Comparison of ENCODE assay signal across 34 cellular contexts in genomic region chr17:5200360-5200759, GRCh38. TPM values are rescaled to one million over a fixed set of nuclear protein-coding genes. Genes with fewer than 3 reads are reported as not detected.
"Had no signal": no experiment of that assay in that cellular context is flagged by ENCODE, and none has a peak within 500 bp of the region (broad histone marks: within the 10 kb centered on the region; RNA-seq: fewer than 3 reads in every experiment).

No MANE protein-coding gene starts in this region.

- H3K4me1 Mint-ChIP-seq: brain, nephron progenitor cell had no signal

- H3K36me3 ChIP-seq: ascending aorta, cardiac muscle cell, colonic mucosa, esophagus squamous epithelium, left ventricle myocardium inferior, neutrophil, right lobe of liver, thyroid gland, upper lobe of left lung, vagina had no signal

- H3K27ac ChIP-seq: ascending aorta, cardiac muscle cell, colonic mucosa, epithelial cell of prostate, esophagus squamous epithelium, left ventricle myocardium inferior, neutrophil, right lobe of liver, thyroid gland, upper lobe of left lung, vagina, VCaP had no signal

- ATAC-seq: activated CD4-positive, CD25-positive, alpha-beta regulatory T cell treated with anti-CD3 and anti-CD28 coated beads, Interleukin-2, amount 50 U/mL, for 24 hours; right lobe of liver; stimulated activated naive CD8-positive, alpha-beta T cell treated with anti-CD3 and anti-CD28 coated beads, Interleukin-15, amount 100 ng/mL, for 72 hours had no signal

- H3K9me3 Mint-ChIP-seq: activated naive CD4-positive, alpha-beta T cell treated with anti-CD3 and anti-CD28 coated beads for 36 hours; activated T-helper 1 cell treated with anti-CD3 and anti-CD28 coated beads, Interleukin-12 subunit alpha, Interleukin-12 subunit beta, Interleukin-2, Interleukin-4 antibody, amounts not matched to agents 30 ng/mL and 10 ng/mL and 1 ng/mL, durations not matched to agents 14 hours and 24 hours and 36 hours had no signal

- H3K4me1 ChIP-seq: ascending aorta, colonic mucosa, esophagus squamous epithelium, left ventricle myocardium inferior, right lobe of liver, thyroid gland, vagina had no signal

- H3K27me3 Mint-ChIP-seq: activated naive CD8-positive, alpha-beta T cell treated with anti-CD3 and anti-CD28 coated beads, Interleukin-2, amount 10 ng/mL, durations not matched to agents 7 days and 5 days; brain; stimulated activated naive CD8-positive, alpha-beta T cell treated with anti-CD3 and anti-CD28 coated beads, Interleukin-15, amount 100 ng/mL, for 72 hours had no signal

- H3K9me3 ChIP-seq: ascending aorta, colonic mucosa, esophagus squamous epithelium, left ventricle myocardium inferior, neutrophil, right lobe of liver, thyroid gland, upper lobe of left lung, vagina had no signal

- H3K4me3 ChIP-seq: ascending aorta, cardiac muscle cell, colonic mucosa, esophagus squamous epithelium, left ventricle myocardium inferior, lung, right lobe of liver, thyroid gland, upper lobe of left lung, vagina had no signal

- DNase-seq: activated CD4-positive, alpha-beta T cell treated with anti-CD3 and anti-CD28 coated beads for 48 hours; activated CD4-positive, alpha-beta T cell treated with anti-CD3 and anti-CD28 coated beads, Interleukin-2, amount 50 U/mL, for 48 hours; activated CD8-positive, alpha-beta memory T cell treated with anti-CD3 and anti-CD28 coated beads for 24 hours; activated effector memory CD4-positive, alpha-beta T cell treated with anti-CD3 and anti-CD28 coated beads, Interleukin-2, amount 50 U/mL, for 16 hours; activated naive CD4-positive, alpha-beta T cell treated with anti-CD3 and anti-CD28 coated beads for 36 hours; activated naive CD8-positive, alpha-beta T cell treated with anti-CD3 and anti-CD28 coated beads, Interleukin-2, amount 10 ng/mL, durations not matched to agents 7 days and 5 days; activated T-cell treated with anti-CD3 and anti-CD28 coated beads, Interleukin-2, amount 50 U/mL, for 1 hour; cerebellar nuclear complex; colonic mucosa; effector CD8-positive, alpha-beta T cell; esophagus squamous epithelium; foreskin melanocyte; islet precursor cell; left ventricle myocardium inferior; nephron progenitor cell; right lobe of liver; stimulated activated CD4-positive, alpha-beta T cell treated with anti-CD3 and anti-CD28 coated beads, Interleukin-4, amount 100 ng/mL, for 1 hour; stimulated activated naive CD8-positive, alpha-beta T cell treated with anti-CD3 and anti-CD28 coated beads, Interleukin-15, amount 100 ng/mL, for 72 hours; substantia nigra; thyroid gland; upper lobe of left lung had no signal

- H3K27me3 ChIP-seq: ascending aorta, cardiac muscle cell, colonic mucosa, esophagus squamous epithelium, neutrophil, right lobe of liver, thyroid gland, upper lobe of left lung, vagina had no signal

- H3K27ac Mint-ChIP-seq: activated naive CD4-positive, alpha-beta T cell treated with anti-CD3 and anti-CD28 coated beads for 36 hours; activated naive CD8-positive, alpha-beta T cell treated with anti-CD3 and anti-CD28 coated beads, Interleukin-2, amount 10 ng/mL, durations not matched to agents 7 days and 5 days; activated T-helper 1 cell treated with anti-CD3 and anti-CD28 coated beads, Interleukin-12 subunit alpha, Interleukin-12 subunit beta, Interleukin-2, Interleukin-4 antibody, amounts not matched to agents 30 ng/mL and 10 ng/mL and 1 ng/mL, durations not matched to agents 14 hours and 24 hours and 36 hours; brain; nephron progenitor cell; stimulated activated naive CD8-positive, alpha-beta T cell treated with anti-CD3 and anti-CD28 coated beads, Interleukin-15, amount 100 ng/mL, for 72 hours had no signal

- H3K4me3 Mint-ChIP-seq: activated naive CD4-positive, alpha-beta T cell treated with anti-CD3 and anti-CD28 coated beads for 36 hours; activated naive CD8-positive, alpha-beta T cell treated with anti-CD3 and anti-CD28 coated beads, Interleukin-2, amount 10 ng/mL, durations not matched to agents 7 days and 5 days; activated T-helper 1 cell treated with anti-CD3 and anti-CD28 coated beads, Interleukin-12 subunit alpha, Interleukin-12 subunit beta, Interleukin-2, Interleukin-4 antibody, amounts not matched to agents 30 ng/mL and 10 ng/mL and 1 ng/mL, durations not matched to agents 14 hours and 24 hours and 36 hours; brain; nephron progenitor cell; stimulated activated naive CD8-positive, alpha-beta T cell treated with anti-CD3 and anti-CD28 coated beads, Interleukin-15, amount 100 ng/mL, for 72 hours had no signal

RNA-seq across cellular contexts. Expression of gene SCIMP, which starts 34.3 kb away (rescaled TPM):
- total RNA-seq: activated naive CD4-positive, alpha-beta T cell treated with anti-CD3 and anti-CD28 coated beads for 36 hours; activated T-helper 1 cell treated with anti-CD3 and anti-CD28 coated beads, Interleukin-12 subunit alpha, Interleukin-12 subunit beta, Interleukin-2, Interleukin-4 antibody, amounts not matched to agents 30 ng/mL and 10 ng/mL and 1 ng/mL, durations not matched to agents 14 hours and 24 hours and 36 hours; cardiac muscle cell; dermis microvascular lymphatic vessel endothelial cell; osteocyte; renal cortical epithelial cell had no signal
